ENCODE assay signal across 8 cellular contexts in genomic region chr17:43483674-43484551, GRCh38. TPM values are rescaled to one million over a fixed set of nuclear protein-coding genes. Genes with fewer than 3 reads are reported as not detected.
A peak's percentile ranks its signal among the peaks of the same experiment; 100 is the strongest.
DNase-seq lines count a peak whose midpoint lies in the region; ATAC-seq and TF ChIP-seq lines count a peak whose summit lies in the region.

DHX8 (plus strand) TSS chr17:43483975; CDS start chr17:43484038, 63 bp downstream.

- no peaks in the 10 kb centered on the region for H3K9me3 ChIP-seq in right atrium auricular region
- H3K9me3 ChIP-seq in vagina = no peaks in the 10 kb centered on the region

- peak; percentile 93 for DNase-seq in GM13977 (ENCODE audit: low spot score)
- peak; percentile 99 for DNase-seq in NCI-H1694 treated with DMSO at 0.1 percent for 48 hours (lab: John Stamatoyannopoulos, UW)
- peak; percentile 96 to 98 (median 98) for DNase-seq in T-helper 2 cell
- DNase-seq in anterior cingulate cortex (lab: John Stamatoyannopoulos, UW) = peak; percentile 56 to 100 (median 96)
- peak; percentile 98 for DNase-seq in right atrium auricular region (ENCODE audit: low spot score)
- DNase-seq in pulmonary artery endothelial cell (ENCODE audit: low read depth, low spot score) = peak; percentile 94
- peak; percentile 97 to 98 for DNase-seq in vagina (ENCODE audit: extremely low spot score in 2 of 2)

- H3K36me3 ChIP-seq in right atrium auricular region = no peaks in the 10 kb centered on the region
- no peaks in the 10 kb centered on the region for H3K36me3 ChIP-seq in vagina

- intact Hi-C loops in vagina (cut with DNase I) = loop anchor here (2.0 kb wide), 1 partner anchor 89 kb away; no protein-coding TSS in a partner anchor

- H3K27ac ChIP-seq in right atrium auricular region (peak within 1 kb of the TSS; percentile 81 to 82), vagina (peak within 1 kb of the TSS; percentile 86)

- in situ Hi-C loops in GM13977 (cut with MboI; ENCODE audit: low pct_unique_long_range_greater_than_20kb, low sequenced_read_pairs, unreplicated experiment) = no loop called here

- peak within 1 kb of the TSS; percentile 73 to 80 for H3K4me3 ChIP-seq in right atrium auricular region
- H3K4me3 ChIP-seq in vagina = peak within 1 kb of the TSS; percentile 61 to 72

- TF ChIP-seq CTCF in GM13977 (IDR thresholded peaks at IDR 0.05; ENCODE audit: extremely low read depth, insufficient read depth, missing control alignments) = peak; percentile 100
- peak; percentile 99 to 100 for TF ChIP-seq CTCF in right atrium auricular region (IDR thresholded peaks at IDR 0.05)
- TF ChIP-seq CTCF in vagina (IDR thresholded peaks at IDR 0.05) = peak; percentile 100

- H3K4me1 ChIP-seq in right atrium auricular region = peaks cover 0 to 32% of the 10 kb centered on the region in 2 donors
- peaks cover 41% of the 10 kb centered on the region for H3K4me1 ChIP-seq in vagina

- TF ChIP-seq POLR2A in vagina (IDR thresholded peaks at IDR 0.05) = peak in 1 of 2 donors; percentile 29

- peak; percentile 97 for ATAC-seq in HG02885 (IDR thresholded peaks at IDR 0.05; ENCODE audit: poor library complexity, unreplicated experiment)

- H3K27me3 ChIP-seq in right atrium auricular region = no peaks in the 10 kb centered on the region
- no peaks in the 10 kb centered on the region for H3K27me3 ChIP-seq in vagina

RNA-seq across cellular contexts. Expression of gene DHX8, which starts in this region (rescaled TPM):
- 10 to 100 TPM; 18.5 to 26.1 TPM for total RNA-seq in right atrium auricular region
- total RNA-seq in pulmonary artery endothelial cell = 54.8 and 57.5 TPM in 2 replicates
- total RNA-seq in vagina = 32.7 TPM

Comparison
In these comparisons a context has a peak if more than half of its experiments do, and no peak if none do; other contexts are left out.
1. Peak in every context shown above with its lines: DNase-seq, ATAC-seq, H3K4me3 ChIP-seq and H3K27ac ChIP-seq.